ENCODE assay signal across 32 cellular contexts in genomic region chr19:55018633-55019032, GRCh38. TPM values are rescaled to one million over a fixed set of nuclear protein-coding genes. Genes with fewer than 3 reads are reported as not detected.
"Had no signal": no experiment of that assay in that cellular context is flagged by ENCODE, and none has a peak within 500 bp of the region (broad histone marks: within the 10 kb centered on the region; RNA-seq: fewer than 3 reads in every experiment).

No MANE protein-coding gene starts in this region.

- H3K4me3 Mint-ChIP-seq: dendritic cell treated with granulocyte-macrophage colony-stimulating factor and Interleukin-4, amounts not matched to agents 40 ng/mL and 50 ng/mL, for 4 days; endodermal cell; memory B cell; mesothelial cell of epicardium; naive B cell; nephron; neural progenitor cell; stimulated activated naive CD8-positive, alpha-beta T cell treated with anti-CD3 and anti-CD28 coated beads, Interleukin-15, amount 100 ng/mL, for 72 hours had no signal

- H3K9ac ChIP-seq: neural progenitor cell had no signal

- H3K4me1 ChIP-seq: colonic mucosa, gastrocnemius medialis, prostate gland, right atrium auricular region, suprapubic skin, transverse colon, upper lobe of right lung, uterus had no signal

- H3K27me3 ChIP-seq: colonic mucosa, gastrocnemius medialis, neural progenitor cell, right atrium auricular region, suprapubic skin, transverse colon, upper lobe of right lung, uterus had no signal

- H3K27ac ChIP-seq: colonic mucosa, epithelial cell of prostate, gastrocnemius medialis, neural progenitor cell, prostate gland, right atrium auricular region, suprapubic skin, transverse colon, upper lobe of right lung, uterus had no signal

- FAIRE-seq: keratinocyte had no signal

- ATAC-seq: esophagus mucosa; gastrocnemius medialis; mucosa of descending colon; sciatic nerve; stimulated activated naive CD8-positive, alpha-beta T cell treated with anti-CD3 and anti-CD28 coated beads, Interleukin-15, amount 100 ng/mL, for 72 hours; upper lobe of right lung had no signal

- H2AFZ ChIP-seq: neural progenitor cell had no signal

- H3K4me2 ChIP-seq: neural progenitor cell, smooth muscle cell had no signal

- H3K4me3 ChIP-seq: colonic mucosa, gastrocnemius medialis, lung, mucosa of descending colon, neural progenitor cell, prostate gland, right atrium auricular region, smooth muscle cell, suprapubic skin, transverse colon, upper lobe of right lung, uterus had no signal

- H3K4me1 Mint-ChIP-seq: mesothelial cell of epicardium, nephron, neural progenitor cell had no signal

- H3K36me3 ChIP-seq: colonic mucosa, gastrocnemius medialis, neural progenitor cell, prostate gland, right atrium auricular region, suprapubic skin, transverse colon, upper lobe of right lung, uterus had no signal

- H3K27ac Mint-ChIP-seq: dendritic cell treated with granulocyte-macrophage colony-stimulating factor and Interleukin-4, amounts not matched to agents 40 ng/mL and 50 ng/mL, for 4 days; endodermal cell; memory B cell; mesothelial cell of epicardium; nephron; neural progenitor cell had no signal

- DNase-seq: colonic mucosa; effector CD8-positive, alpha-beta T cell; endodermal cell; foreskin fibroblast; gastrocnemius medialis; head of caudate nucleus; mucosa of descending colon; naive B cell; stimulated activated CD4-positive, alpha-beta T cell treated with anti-CD3 and anti-CD28 coated beads, Interleukin-12 subunit alpha, Interleukin-12 subunit beta, amount 100 ng/mL, for 4 hours; stimulated activated CD4-positive, alpha-beta T cell treated with anti-CD3 and anti-CD28 coated beads, Interleukin-1b, Interleukin-23, amount 100 ng/mL, for 48 hours; stimulated activated CD4-positive, alpha-beta T cell treated with anti-CD3 and anti-CD28 coated beads, Interleukin-4, amount 100 ng/mL, for 1 hour; stimulated activated CD8-positive, alpha-beta memory T cell treated with anti-CD3 and anti-CD28 coated beads, Interleukin-4, amount 100 ng/mL, for 48 hours; stimulated activated naive CD4-positive, alpha-beta T cell; stimulated activated naive CD8-positive, alpha-beta T cell treated with anti-CD3 and anti-CD28 coated beads, Interleukin-15, amount 100 ng/mL, for 72 hours; transverse colon; upper lobe of right lung; uterus had no signal

- H3K27me3 Mint-ChIP-seq: stimulated activated naive CD8-positive, alpha-beta T cell treated with anti-CD3 and anti-CD28 coated beads, Interleukin-15, amount 100 ng/mL, for 72 hours had no signal

- H3K9me3 ChIP-seq: colonic mucosa, gastrocnemius medialis, mucosa of descending colon, prostate gland, right atrium auricular region, suprapubic skin, transverse colon, upper lobe of right lung, uterus had no signal

RNA-seq across cellular contexts. Expression of gene GP6, which starts 19.4 kb away (rescaled TPM):
- total RNA-seq: glomerular endothelial cell, smooth muscle cell had no signal
- polyA plus RNA-seq: smooth muscle cell had no signal
